ENCODE assay signal across 33 cellular contexts in the genomic region with DNA sequence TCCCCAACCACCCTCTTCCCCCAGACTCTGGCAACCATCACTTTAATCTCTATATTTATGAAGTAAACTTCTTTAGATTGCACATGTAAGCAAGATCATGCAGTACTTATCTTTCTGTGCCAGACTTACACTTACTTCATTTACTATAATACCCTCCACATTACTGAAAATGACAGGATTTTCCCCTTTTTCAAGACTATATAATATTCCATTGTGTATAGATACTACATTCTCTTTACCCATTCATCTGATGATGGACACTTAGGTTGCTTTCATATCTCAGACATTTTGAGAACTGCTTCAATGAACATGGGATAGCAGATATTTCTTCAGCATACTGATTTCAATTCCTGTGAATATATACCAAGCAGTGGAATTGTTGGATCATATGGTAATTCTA.
"Had no signal": no experiment of that assay in that cellular context is flagged by ENCODE, and none has a peak within 500 bp of the region (broad histone marks: within the 10 kb centered on the region; RNA-seq: fewer than 3 reads in every experiment).

No MANE protein-coding gene starts in this region.

- H3K27ac Mint-ChIP-seq: activated CD4-positive, alpha-beta T cell treated with anti-CD3 and anti-CD28 coated beads for 36 hours; activated CD4-positive, alpha-beta T cell treated with anti-CD3 and anti-CD28 coated beads, Interleukin-2, amount 10 ng/mL, durations not matched to agents 7 days and 5 days; activated naive CD4-positive, alpha-beta T cell treated with anti-CD3 and anti-CD28 coated beads, Interleukin-2, amount 10 ng/mL, durations not matched to agents 7 days and 5 days; activated naive CD8-positive, alpha-beta T cell; activated naive CD8-positive, alpha-beta T cell treated with anti-CD3 and anti-CD28 coated beads, Interleukin-2, amount 50 U/mL, for 24 hours; WTC11 had no signal

- H3K27ac ChIP-seq: brain microvascular endothelial cell, cardiac muscle cell, colonic mucosa, PC-9, SJCRH30, SK-N-MC had no signal

- H3K4me3 Mint-ChIP-seq: activated CD4-positive, alpha-beta T cell treated with anti-CD3 and anti-CD28 coated beads for 36 hours; activated CD4-positive, alpha-beta T cell treated with anti-CD3 and anti-CD28 coated beads, Interleukin-2, amount 10 ng/mL, durations not matched to agents 7 days and 5 days; activated naive CD4-positive, alpha-beta T cell treated with anti-CD3 and anti-CD28 coated beads, Interleukin-2, amount 10 ng/mL, durations not matched to agents 7 days and 5 days; activated naive CD8-positive, alpha-beta T cell; activated naive CD8-positive, alpha-beta T cell treated with anti-CD3 and anti-CD28 coated beads, Interleukin-2, amount 50 U/mL, for 24 hours; activated T-cell treated with anti-CD3 and anti-CD28 coated beads, Interleukin-2, amount 50 U/mL, for 4 hours; central memory CD8-positive, alpha-beta T cell; WTC11 had no signal

- H3K4me3 ChIP-seq: cardiac muscle cell, colonic mucosa, PC-9, SJCRH30, SK-N-MC had no signal

- DNase-seq: activated CD4-positive, alpha-beta T cell treated with anti-CD3 and anti-CD28 coated beads for 36 hours; activated CD4-positive, alpha-beta T cell treated with anti-CD3 and anti-CD28 coated beads, Interleukin-2, amount 10 ng/mL, durations not matched to agents 7 days and 5 days; activated CD4-positive, alpha-beta T cell treated with anti-CD3 and anti-CD28 coated beads, Interleukin-2, amount 50 U/mL, for 48 hours; activated CD8-positive, alpha-beta memory T cell treated with anti-CD3 and anti-CD28 coated beads, Interleukin-2, amount 50 U/mL, for 4 hours; activated effector memory CD4-positive, alpha-beta T cell treated with Interleukin-2 at 50 U/mL for 16 hours; activated naive CD4-positive, alpha-beta T cell treated with anti-CD3 and anti-CD28 coated beads, Interleukin-2, amount 10 ng/mL, durations not matched to agents 7 days and 5 days; activated naive CD8-positive, alpha-beta T cell treated with anti-CD3 and anti-CD28 coated beads, Interleukin-2, amount 50 U/mL, for 24 hours; activated T-cell treated with anti-CD3 and anti-CD28 coated beads for 4 hours; activated T-cell treated with anti-CD3 and anti-CD28 coated beads, Interleukin-2, amount 50 U/mL, for 4 hours; anterior cingulate cortex; colonic mucosa; NCI-H1048; NCI-H1105 treated with DMSO at 0.1 percent for 48 hours; NCI-H1436 treated with DMSO at 0.1 percent for 48 hours; NCI-H1694 treated with DMSO at 0.1 percent for 48 hours; NCI-H2029; NCI-H510A; NCI-H526; NCI-H748 treated with DMSO at 0.1 percent for 48 hours; NK-92 treated with Interleukin-12 subunit alpha and Interleukin-12 subunit beta, amount 100 ng/mL, for 24 hours; PC-9; SHP77; SJCRH30; T1000 had no signal

- FAIRE-seq: RCC 7860, TTC549 had no signal

- H3K9me3 ChIP-seq: colonic mucosa, SJCRH30 had no signal

- H2AFZ ChIP-seq: PC-9 had no signal

- H3K36me3 Mint-ChIP-seq: activated naive CD4-positive, alpha-beta T cell treated with anti-CD3 and anti-CD28 coated beads, Interleukin-2, amount 10 ng/mL, durations not matched to agents 7 days and 5 days; activated naive CD8-positive, alpha-beta T cell; WTC11 had no signal

- H3K9me3 Mint-ChIP-seq: activated CD4-positive, alpha-beta T cell treated with anti-CD3 and anti-CD28 coated beads, Interleukin-2, amount 10 ng/mL, durations not matched to agents 7 days and 5 days; activated naive CD4-positive, alpha-beta T cell treated with anti-CD3 and anti-CD28 coated beads, Interleukin-2, amount 10 ng/mL, durations not matched to agents 7 days and 5 days; activated naive CD8-positive, alpha-beta T cell treated with anti-CD3 and anti-CD28 coated beads, Interleukin-2, amount 50 U/mL, for 24 hours; activated T-cell treated with anti-CD3 and anti-CD28 coated beads, Interleukin-2, amount 50 U/mL, for 4 hours; central memory CD8-positive, alpha-beta T cell had no signal

- H3K27me3 ChIP-seq: brain microvascular endothelial cell, cardiac muscle cell, colonic mucosa, SJCRH30 had no signal

- H3K4me2 ChIP-seq: PC-9 had no signal

- H3K36me3 ChIP-seq: brain microvascular endothelial cell, cardiac muscle cell, colonic mucosa, SJCRH30 had no signal

- ATAC-seq: activated CD4-positive, alpha-beta T cell treated with anti-CD3 and anti-CD28 coated beads for 36 hours; activated CD4-positive, CD25-positive, alpha-beta regulatory T cell treated with anti-CD3 and anti-CD28 coated beads, Interleukin-2, amount 50 U/mL, for 24 hours; activated naive CD8-positive, alpha-beta T cell treated with anti-CD3 and anti-CD28 coated beads, Interleukin-2, amount 50 U/mL, for 24 hours; activated T-cell treated with anti-CD3 and anti-CD28 coated beads, Interleukin-2, amount 50 U/mL, for 4 hours; WTC11 had no signal
